In the genomic region with DNA sequence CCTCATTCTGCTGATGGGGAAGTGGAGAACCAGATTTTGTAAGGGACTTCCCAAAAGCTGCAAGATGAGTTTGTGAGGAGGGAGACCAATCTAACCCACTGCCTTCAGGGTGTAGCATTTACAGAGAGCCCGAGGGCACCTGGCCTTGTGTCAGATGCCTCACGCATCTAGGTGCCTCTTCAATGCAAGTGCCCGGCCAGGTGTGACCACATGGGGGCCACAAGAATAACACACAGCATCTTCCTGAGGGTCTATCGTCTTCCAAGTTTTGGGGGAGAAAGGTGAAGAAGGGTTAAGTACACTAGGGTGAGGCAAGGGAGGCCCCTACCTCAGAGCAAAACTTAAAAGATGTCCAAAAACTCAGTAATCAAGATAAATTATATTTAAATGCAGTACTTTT, we compare ENCODE assay signal across 2 cellular contexts.
TF ChIP-seq lines count a peak whose summit lies in the region.

No MANE protein-coding gene starts in this region.

TF ChIP-seq in HCT116, 20 proteins besides CTCF, POLR2A, EP300 and RAD21 (continued from another document):
- no peak for TF ChIP-seq YY1 (IDR thresholded peaks at IDR 0.05; ENCODE audit: extremely low read depth, insufficient replicate concordance, low read depth, low read length)
- TF ChIP-seq, protein P1, sequence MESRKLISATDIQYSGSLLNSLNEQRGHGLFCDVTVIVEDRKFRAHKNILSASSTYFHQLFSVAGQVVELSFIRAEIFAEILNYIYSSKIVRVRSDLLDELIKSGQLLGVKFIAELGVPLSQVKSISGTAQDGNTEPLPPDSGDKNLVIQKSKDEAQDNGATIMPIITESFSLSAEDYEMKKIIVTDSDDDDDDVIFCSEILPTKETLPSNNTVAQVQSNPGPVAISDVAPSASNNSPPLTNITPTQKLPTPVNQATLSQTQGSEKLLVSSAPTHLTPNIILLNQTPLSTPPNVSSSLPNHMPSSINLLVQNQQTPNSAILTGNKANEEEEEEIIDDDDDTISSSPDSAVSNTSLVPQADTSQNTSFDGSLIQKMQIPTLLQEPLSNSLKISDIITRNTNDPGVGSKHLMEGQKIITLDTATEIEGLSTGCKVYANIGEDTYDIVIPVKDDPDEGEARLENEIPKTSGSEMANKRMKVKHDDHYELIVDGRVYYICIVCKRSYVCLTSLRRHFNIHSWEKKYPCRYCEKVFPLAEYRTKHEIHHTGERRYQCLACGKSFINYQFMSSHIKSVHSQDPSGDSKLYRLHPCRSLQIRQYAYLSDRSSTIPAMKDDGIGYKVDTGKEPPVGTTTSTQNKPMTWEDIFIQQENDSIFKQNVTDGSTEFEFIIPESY (IDR thresholded peaks at IDR 0.05; ENCODE audit: extremely low read depth, insufficient replicate concordance, low read length): no peak
- TF ChIP-seq, protein P2, sequence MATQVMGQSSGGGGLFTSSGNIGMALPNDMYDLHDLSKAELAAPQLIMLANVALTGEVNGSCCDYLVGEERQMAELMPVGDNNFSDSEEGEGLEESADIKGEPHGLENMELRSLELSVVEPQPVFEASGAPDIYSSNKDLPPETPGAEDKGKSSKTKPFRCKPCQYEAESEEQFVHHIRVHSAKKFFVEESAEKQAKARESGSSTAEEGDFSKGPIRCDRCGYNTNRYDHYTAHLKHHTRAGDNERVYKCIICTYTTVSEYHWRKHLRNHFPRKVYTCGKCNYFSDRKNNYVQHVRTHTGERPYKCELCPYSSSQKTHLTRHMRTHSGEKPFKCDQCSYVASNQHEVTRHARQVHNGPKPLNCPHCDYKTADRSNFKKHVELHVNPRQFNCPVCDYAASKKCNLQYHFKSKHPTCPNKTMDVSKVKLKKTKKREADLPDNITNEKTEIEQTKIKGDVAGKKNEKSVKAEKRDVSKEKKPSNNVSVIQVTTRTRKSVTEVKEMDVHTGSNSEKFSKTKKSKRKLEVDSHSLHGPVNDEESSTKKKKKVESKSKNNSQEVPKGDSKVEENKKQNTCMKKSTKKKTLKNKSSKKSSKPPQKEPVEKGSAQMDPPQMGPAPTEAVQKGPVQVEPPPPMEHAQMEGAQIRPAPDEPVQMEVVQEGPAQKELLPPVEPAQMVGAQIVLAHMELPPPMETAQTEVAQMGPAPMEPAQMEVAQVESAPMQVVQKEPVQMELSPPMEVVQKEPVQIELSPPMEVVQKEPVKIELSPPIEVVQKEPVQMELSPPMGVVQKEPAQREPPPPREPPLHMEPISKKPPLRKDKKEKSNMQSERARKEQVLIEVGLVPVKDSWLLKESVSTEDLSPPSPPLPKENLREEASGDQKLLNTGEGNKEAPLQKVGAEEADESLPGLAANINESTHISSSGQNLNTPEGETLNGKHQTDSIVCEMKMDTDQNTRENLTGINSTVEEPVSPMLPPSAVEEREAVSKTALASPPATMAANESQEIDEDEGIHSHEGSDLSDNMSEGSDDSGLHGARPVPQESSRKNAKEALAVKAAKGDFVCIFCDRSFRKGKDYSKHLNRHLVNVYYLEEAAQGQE (IDR thresholded peaks at IDR 0.05; ENCODE audit: low read depth): no peak

TF ChIP-seq in WTC11, 78 proteins besides CTCF, POLR2A, EP300 and RAD21:
- TF ChIP-seq, protein P3, sequence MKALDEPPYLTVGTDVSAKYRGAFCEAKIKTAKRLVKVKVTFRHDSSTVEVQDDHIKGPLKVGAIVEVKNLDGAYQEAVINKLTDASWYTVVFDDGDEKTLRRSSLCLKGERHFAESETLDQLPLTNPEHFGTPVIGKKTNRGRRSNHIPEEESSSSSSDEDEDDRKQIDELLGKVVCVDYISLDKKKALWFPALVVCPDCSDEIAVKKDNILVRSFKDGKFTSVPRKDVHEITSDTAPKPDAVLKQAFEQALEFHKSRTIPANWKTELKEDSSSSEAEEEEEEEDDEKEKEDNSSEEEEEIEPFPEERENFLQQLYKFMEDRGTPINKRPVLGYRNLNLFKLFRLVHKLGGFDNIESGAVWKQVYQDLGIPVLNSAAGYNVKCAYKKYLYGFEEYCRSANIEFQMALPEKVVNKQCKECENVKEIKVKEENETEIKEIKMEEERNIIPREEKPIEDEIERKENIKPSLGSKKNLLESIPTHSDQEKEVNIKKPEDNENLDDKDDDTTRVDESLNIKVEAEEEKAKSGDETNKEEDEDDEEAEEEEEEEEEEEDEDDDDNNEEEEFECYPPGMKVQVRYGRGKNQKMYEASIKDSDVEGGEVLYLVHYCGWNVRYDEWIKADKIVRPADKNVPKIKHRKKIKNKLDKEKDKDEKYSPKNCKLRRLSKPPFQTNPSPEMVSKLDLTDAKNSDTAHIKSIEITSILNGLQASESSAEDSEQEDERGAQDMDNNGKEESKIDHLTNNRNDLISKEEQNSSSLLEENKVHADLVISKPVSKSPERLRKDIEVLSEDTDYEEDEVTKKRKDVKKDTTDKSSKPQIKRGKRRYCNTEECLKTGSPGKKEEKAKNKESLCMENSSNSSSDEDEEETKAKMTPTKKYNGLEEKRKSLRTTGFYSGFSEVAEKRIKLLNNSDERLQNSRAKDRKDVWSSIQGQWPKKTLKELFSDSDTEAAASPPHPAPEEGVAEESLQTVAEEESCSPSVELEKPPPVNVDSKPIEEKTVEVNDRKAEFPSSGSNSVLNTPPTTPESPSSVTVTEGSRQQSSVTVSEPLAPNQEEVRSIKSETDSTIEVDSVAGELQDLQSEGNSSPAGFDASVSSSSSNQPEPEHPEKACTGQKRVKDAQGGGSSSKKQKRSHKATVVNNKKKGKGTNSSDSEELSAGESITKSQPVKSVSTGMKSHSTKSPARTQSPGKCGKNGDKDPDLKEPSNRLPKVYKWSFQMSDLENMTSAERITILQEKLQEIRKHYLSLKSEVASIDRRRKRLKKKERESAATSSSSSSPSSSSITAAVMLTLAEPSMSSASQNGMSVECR (CRISPR knock-in tag; IDR thresholded peaks at IDR 0.05; ENCODE audit: borderline replicate concordance): no peak
- TF ChIP-seq TEAD4 (CRISPR knock-in tag; IDR thresholded peaks at IDR 0.05) (no peak), ZNF396 (CRISPR knock-in tag; IDR thresholded peaks at IDR 0.05; ENCODE audit: borderline replicate concordance) (no peak), ZNF138 (CRISPR knock-in tag; conservative IDR thresholded peaks at IDR 0.05) (no peak), EMX1 (CRISPR knock-in tag; IDR thresholded peaks at IDR 0.05) (no peak), NFYB (CRISPR knock-in tag; conservative IDR thresholded peaks at IDR 0.05; ENCODE audit: low read depth) (no peak)
